In genomic region chr15:90393040-90393439, GRCh38 we compare ENCODE assay signal across 26 cellular contexts. TPM values are rescaled to one million over a fixed set of nuclear protein-coding genes. Genes with fewer than 3 reads are reported as not detected.
DNase-seq lines count a peak whose midpoint lies in the region; ATAC-seq, FAIRE-seq and TF ChIP-seq lines count a peak whose summit lies in the region.
"Had no signal": no experiment of that assay in that cellular context is flagged by ENCODE, and none has a peak within 500 bp of the region (broad histone marks: within the 10 kb centered on the region; RNA-seq: fewer than 3 reads in every experiment).

No MANE protein-coding gene starts in this region.

- H3K27me3 Mint-ChIP-seq in activated B cell treated with CpG ODN at 0.5 μM for 24 hours = no peaks in the 10 kb centered on the region
- H3K27me3 Mint-ChIP-seq in naive B cell = no peaks in the 10 kb centered on the region
- H3K27me3 Mint-ChIP-seq: activated naive CD8-positive, alpha-beta T cell; naive thymus-derived CD8-positive, alpha-beta T cell had no signal

- peaks cover 96% of the 10 kb centered on the region for H3K79me2 ChIP-seq in PC-3 (ENCODE audit: low read length)

- ATAC-seq in activated B cell treated with CpG ODN at 0.5 μM for 24 hours (ENCODE audit: low read depth) (no peak), naive B cell (ENCODE audit: low read depth in 2 of 2) (no peak), PC-3 (no peak), right lobe of liver (no peak)
- ATAC-seq: naive thymus-derived CD8-positive, alpha-beta T cell had no signal

- H3K27ac Mint-ChIP-seq in activated B cell treated with CpG ODN at 0.5 μM for 24 hours (peak overlapping the region; percentile 50), naive B cell (peak overlapping the region in 3 of 6 donors; percentile 52 to 75 (median 65))
- H3K27ac Mint-ChIP-seq: activated naive CD8-positive, alpha-beta T cell had no signal

- H3K36me3 ChIP-seq in PC-3 (ENCODE audit: low read depth, low read length) = peaks cover 19% of the 10 kb centered on the region
- H3K36me3 ChIP-seq in right lobe of liver = no peaks in the 10 kb centered on the region
- H3K36me3 ChIP-seq: cardiac muscle cell, ovary had no signal

- H4K20me1 ChIP-seq in PC-3 (ENCODE audit: low read length) = peaks cover 12% of the 10 kb centered on the region; the same call in 1 of the 2 replicates

- no peaks in the 10 kb centered on the region for H3K9me2 ChIP-seq in PC-3 (replicated peaks; ENCODE audit: low read length)
- H3K9me2 ChIP-seq: SK-N-SH had no signal

- WGBS in right lobe of liver (ENCODE audit: insufficient coverage, low coverage, low lambda C conversion rate, missing lambda C conversion rate) = 67% methylated on average over 1 of the region's 1 CpG

- peaks cover 60% of the 10 kb centered on the region for H3K36me3 Mint-ChIP-seq in activated B cell treated with CpG ODN at 0.5 μM for 24 hours (ENCODE audit: low read depth)
- peaks cover 37 to 38% of the 10 kb centered on the region in 2 donors for H3K36me3 Mint-ChIP-seq in naive B cell

- H3K27me3 ChIP-seq in PC-3 (ENCODE audit: low read length) (no peaks in the 10 kb centered on the region), right lobe of liver (no peaks in the 10 kb centered on the region)
- H3K27me3 ChIP-seq: cardiac muscle cell, ovary, right atrium auricular region had no signal

- H3K4me1 ChIP-seq in PC-3 (ENCODE audit: insufficient read depth, low read length) = peaks cover 8% of the 10 kb centered on the region
- H3K4me1 ChIP-seq in right lobe of liver = no peaks in the 10 kb centered on the region

- TF ChIP-seq POLR2A in right lobe of liver (IDR thresholded peaks at IDR 0.05) = no peak

- no peaks in the 10 kb centered on the region for H3F3A ChIP-seq in PC-3 (ENCODE audit: low read length, unreplicated experiment)

- no peak overlapping the region for H3K4me2 ChIP-seq in PC-3 (ENCODE audit: low read length)

- peaks cover 77% of the 10 kb centered on the region for H3K4me1 Mint-ChIP-seq in activated B cell treated with CpG ODN at 0.5 μM for 24 hours
- peaks cover 58 to 86% (median 76%) of the 10 kb centered on the region in 3 donors for H3K4me1 Mint-ChIP-seq in naive B cell

- CTCF ChIA-PET in activated B cell treated with CpG ODN at 0.5 μM for 24 hours (lab: Charles Lee) (no interaction called here), PC-3 (lab: Charles Lee) (no interaction called here)

- no peak overlapping the region for H3K9ac ChIP-seq in PC-3 (ENCODE audit: low read length)
- H3K9ac ChIP-seq: GM23248, SK-N-SH had no signal

- no TSS peak for BruUV-seq in PC-3 (replicated peaks; lab: Mats Ljungman, UMichigan)

- no peaks in the 10 kb centered on the region for H3K9me3 ChIP-seq in PC-3 (ENCODE audit: low read length)
- no peaks in the 10 kb centered on the region for H3K9me3 ChIP-seq in right lobe of liver
- H3K9me3 ChIP-seq: ovary, right atrium auricular region, SK-N-SH had no signal

- no peak overlapping the region for H3K27ac ChIP-seq in PC-3 (ENCODE audit: low read length)
- H3K27ac ChIP-seq in right lobe of liver = no peak overlapping the region
- H3K27ac ChIP-seq: cardiac muscle cell, GM23248, ovary, right atrium auricular region had no signal

- H3K4me3 ChIP-seq in PC-3 (ENCODE audit: low read length) (no peak overlapping the region), right lobe of liver (no peak overlapping the region)
- H3K4me3 ChIP-seq: cardiac muscle cell, GM23248, ovary, right atrium auricular region had no signal

- FAIRE-seq in frontal cortex (lab: Jason Lieb, UNC) = no peak
- FAIRE-seq: HTR-8/SVneo had no signal

- TF ChIP-seq CTCF in activated B cell treated with CpG ODN at 0.5 μM for 24 hours (IDR thresholded peaks at IDR 0.05) = no peak
- TF ChIP-seq CTCF in PC-3 (conservative IDR thresholded peaks at IDR 0.05; ENCODE audit: low read depth, low read length) = no peak
- TF ChIP-seq CTCF in right lobe of liver (IDR thresholded peaks at IDR 0.05) = no peak

- H2AFZ ChIP-seq in PC-3 (ENCODE audit: low read length) = no peak overlapping the region
- H2AFZ ChIP-seq: GM23248 had no signal

- intact Hi-C loops in activated B cell treated with CpG ODN at 0.5 μM for 24 hours (cut with micrococcal nuclease) (no loop called here), PC-3 (cut with micrococcal nuclease) (no loop called here), right lobe of liver (cut with DNase I) (no loop called here)

- DNase-seq in NOMO-1 treated with DMSO at 0.1 percent for 48 hours (lab: John Stamatoyannopoulos, UW; ENCODE audit: unreplicated experiment) (peak; percentile 6), NOMO-1 treated with dmso at 0.1 percent for 144 hours (lab: John Stamatoyannopoulos, UW; ENCODE audit: unreplicated experiment) (no peak), activated B cell treated with CpG ODN at 0.5 μM for 24 hours (no peak), naive B cell (no peak), PC-3 (no peak), frontal cortex (ENCODE audit: low spot score in 2 of 2) (no peak), right lobe of liver (no peak), epidermal melanocyte (ENCODE audit: insufficient read length, low spot score) (no peak)
- DNase-seq: activated CD8-positive, alpha-beta memory T cell treated with anti-CD3 and anti-CD28 coated beads, Interleukin-2, amount 50 U/mL, for 4 hours; aorta; DND-41; glutamatergic neuron; GM23248; naive thymus-derived CD8-positive, alpha-beta T cell; NCI-H1092; NCI-H187 treated with DMSO at 0.1 percent for 48 hours; ovary; SK-N-SH; stimulated activated CD4-positive, alpha-beta T cell treated with anti-CD3 and anti-CD28 coated beads, Interleukin-4, amount 100 ng/mL, for 4 hours; stimulated activated naive CD4-positive, alpha-beta T cell treated with Interleukin-2 at 50 U/mL for 16 hours; T-helper 2 cell had no signal

- H3K4me3 Mint-ChIP-seq in activated B cell treated with CpG ODN at 0.5 μM for 24 hours = no peak overlapping the region
- H3K4me3 Mint-ChIP-seq in naive B cell = peak overlapping the region in 5 of 8 donors; percentile 0 to 90 (median 31)
- H3K4me3 Mint-ChIP-seq: activated naive CD8-positive, alpha-beta T cell had no signal

- no peaks in the 10 kb centered on the region for H3K9me3 Mint-ChIP-seq in activated B cell treated with CpG ODN at 0.5 μM for 24 hours
- H3K9me3 Mint-ChIP-seq in naive B cell = no peaks in the 10 kb centered on the region
- H3K9me3 Mint-ChIP-seq: activated T-helper 2 cell treated with anti-CD3 and anti-CD28 coated beads, Interferon-gamma antibody, Interleukin-2, Interleukin-4, amounts not matched to agents 10 μg/mL and 5 μg/mL and 100 μg/mL, durations not matched to agents 14 hours and 24 hours and 36 hours; naive thymus-derived CD8-positive, alpha-beta T cell had no signal

- POLR2A ChIA-PET in activated B cell treated with CpG ODN at 0.5 μM for 24 hours (lab: Charles Lee) = no interaction called here
- POLR2A ChIA-PET in PC-3 (lab: Charles Lee; ENCODE audit: unreplicated experiment) = no interaction called here

RNA-seq across cellular contexts. Expression of gene IQGAP1, which starts 5.0 kb away (rescaled TPM):
- total RNA-seq in activated B cell treated with CpG ODN at 0.5 μM for 24 hours (187 and 227 TPM in 2 replicates), PC-3 (2014; rRNA removed) (139 and 148 TPM in 2 replicates), frontal cortex (44.8 TPM), right lobe of liver (10 to 100 TPM; 12.2 to 43.7 (median 26.3) TPM)
- polyA plus RNA-seq in naive B cell (ENCODE audit: low read depth in 6 of 6) = 100 to 1,000 TPM in 5 of 6 donors, 10 to 100 TPM in 1; 96.5 to 182 (median 158) TPM

RNA-seq across cellular contexts. Expression of gene ZNF774, which starts 41.0 kb away (rescaled TPM):
- 1.3 and 2.9 TPM in 2 replicates for total RNA-seq in activated B cell treated with CpG ODN at 0.5 μM for 24 hours
- polyA plus RNA-seq in naive B cell (ENCODE audit: low read depth in 6 of 6) = under 1 TPM in 3 of 6 donors, not detected in 3; 0.38 to 0.83 (median 0.40) TPM
- 1.1 and 1.9 TPM in 2 replicates for total RNA-seq in PC-3 (2014; rRNA removed)
- 4.5 TPM for total RNA-seq in frontal cortex
- 1 to 10 TPM; 1.2 to 2.5 (median 1.7) TPM for total RNA-seq in right lobe of liver
